25 cellular contexts compared by ENCODE assay signal in the genomic region with DNA sequence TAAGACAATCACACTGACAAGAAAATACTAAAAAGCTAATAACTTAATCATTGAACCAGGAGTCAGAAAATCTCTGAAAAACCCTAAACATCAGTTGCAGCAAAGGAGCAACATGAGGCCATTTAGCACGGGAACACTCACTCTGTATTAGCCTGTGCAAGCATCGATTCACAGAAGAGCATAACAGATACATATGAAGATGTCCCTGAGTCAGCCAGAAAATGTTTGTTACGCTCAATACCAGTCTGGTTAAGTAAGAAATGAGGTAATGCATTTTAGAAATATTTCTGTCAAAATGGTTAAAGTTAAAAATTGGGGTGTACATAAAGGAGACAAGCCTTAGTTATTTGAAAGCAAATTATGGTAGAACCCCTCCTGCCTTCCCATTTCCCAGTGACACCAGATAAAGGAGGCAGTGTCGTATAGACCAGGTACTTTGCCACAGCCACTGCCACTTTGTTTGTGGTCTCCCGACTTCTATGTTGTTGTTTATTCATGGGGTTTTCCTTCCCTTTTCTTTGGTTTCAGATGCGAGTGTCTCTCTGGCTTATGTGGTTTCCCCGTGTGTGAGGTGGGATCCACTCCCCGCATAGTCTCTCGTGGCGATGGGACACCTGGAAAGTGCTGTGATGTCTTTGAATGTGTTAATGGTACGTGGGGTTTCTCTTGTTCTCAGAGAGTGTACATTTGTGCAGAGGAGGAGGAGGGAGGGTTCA.
A peak's percentile ranks its signal among the peaks of the same experiment; 100 is the strongest.
DNase-seq lines count a peak whose midpoint lies in the region; ATAC-seq and TF ChIP-seq lines count a peak whose summit lies in the region.
"Had no signal": no experiment of that assay in that cellular context is flagged by ENCODE, and none has a peak within 500 bp of the region (broad histone marks: within the 10 kb centered on the region; RNA-seq: fewer than 3 reads in every experiment).

No MANE protein-coding gene starts in this region.

- peaks cover 2% of the 10 kb centered on the region; the same call in 1 of the 2 replicates for H3K36me3 ChIP-seq in Caco-2 (ENCODE audit: control insufficient read depth, insufficient read depth, low read length)
- H3K36me3 ChIP-seq in osteoblast (ENCODE audit: insufficient read depth, low read length) = peaks cover 91% of the 10 kb centered on the region
- H3K36me3 ChIP-seq: uterus had no signal

- H3K9me3 Mint-ChIP-seq in Caco-2 (ENCODE audit: unreplicated experiment) (no peaks in the 10 kb centered on the region), mesothelial cell of epicardium (no peaks in the 10 kb centered on the region)
- H3K9me3 Mint-ChIP-seq: activated T-helper 2 cell treated with anti-CD3 and anti-CD28 coated beads, Interferon-gamma antibody, Interleukin-2, Interleukin-4, amounts not matched to agents 10 μg/mL and 5 μg/mL and 100 μg/mL, durations not matched to agents 14 hours and 24 hours and 36 hours; brain; naive thymus-derived CD8-positive, alpha-beta T cell had no signal

- DNase-seq in Caco-2 = no peak
- DNase-seq in choroid plexus epithelial cell (ENCODE audit: low read depth) = peak; percentile 68
- DNase-seq in osteoblast (ENCODE audit: insufficient read length, low spot score, missing footprints) = no peak
- DNase-seq in right cardiac atrium = no peak
- no peak for DNase-seq in NCI-H146 (lab: John Stamatoyannopoulos, UW)
- DNase-seq in mesothelial cell of epicardium (ENCODE audit: low spot score in 2 of 2, unreplicated experiment in 2 of 2) = no peak
- DNase-seq in NCI-H1930 (lab: John Stamatoyannopoulos, UW) = no peak
- DNase-seq: activated CD4-positive, alpha-beta T cell treated with anti-CD3 and anti-CD28 coated beads, Interleukin-2, amount 50 U/mL, for 1 hour; activated CD8-positive, alpha-beta memory T cell treated with anti-CD3 and anti-CD28 coated beads, Interleukin-2, amount 50 U/mL, for 48 hours; cortex of kidney; heart left ventricle; left colon; naive thymus-derived CD8-positive, alpha-beta T cell; NCI-H1105 treated with DMSO at 0.1 percent for 48 hours; NCI-H2107; NCI-H510A treated with DMSO at 0.1 percent for 48 hours; T-helper 2 cell; uterus had no signal

- no peaks in the 10 kb centered on the region for H4K20me1 ChIP-seq in osteoblast (ENCODE audit: insufficient read depth, low read length)

- POLR2A ChIA-PET in Caco-2 (lab: Charles Lee) = no interaction called here

- no TSS peak for BruUV-seq in Caco-2 (replicated peaks; lab: Mats Ljungman, UMichigan)

- no peak overlapping the region for H3K4me2 ChIP-seq in osteoblast (ENCODE audit: insufficient read depth, low read length)

- H3K4me3 ChIP-seq in Caco-2 (ENCODE audit: low read depth, low read length) (no peak overlapping the region), choroid plexus epithelial cell (ENCODE audit: low read depth, low read length) (no peak overlapping the region), osteoblast (ENCODE audit: insufficient read depth, low read length) (no peak overlapping the region), right cardiac atrium (ENCODE audit: low read length) (no peak overlapping the region)
- H3K4me3 ChIP-seq: heart left ventricle, SK-N-MC, uterus had no signal

- CTCF ChIA-PET in Caco-2 (lab: Charles Lee) = no interaction called here

- H3K9me3 ChIP-seq in Caco-2 (no peaks in the 10 kb centered on the region), osteoblast (ENCODE audit: low read depth, low read length) (no peaks in the 10 kb centered on the region), right cardiac atrium (ENCODE audit: control insufficient read depth, low read length) (no peaks in the 10 kb centered on the region)
- H3K9me3 ChIP-seq: heart left ventricle, uterus had no signal

- H3K4me3 Mint-ChIP-seq in Caco-2 (ENCODE audit: unreplicated experiment) = no peak overlapping the region
- H3K4me3 Mint-ChIP-seq in mesothelial cell of epicardium = no peak overlapping the region
- H3K4me3 Mint-ChIP-seq: activated naive CD8-positive, alpha-beta T cell; brain; naive thymus-derived CD8-positive, alpha-beta T cell had no signal

- H3K4me1 ChIP-seq in Caco-2 (peaks cover 34% of the 10 kb centered on the region), osteoblast (ENCODE audit: insufficient read depth, low read length) (peaks cover 72% of the 10 kb centered on the region), right cardiac atrium (ENCODE audit: control insufficient read depth, insufficient read depth, low read length) (peaks cover 6% of the 10 kb centered on the region)
- H3K4me1 ChIP-seq: parathyroid adenoma had no signal

- ATAC-seq in HG03432 (IDR thresholded peaks at IDR 0.05; ENCODE audit: unreplicated experiment) (peak; percentile 40), right cardiac atrium (no peak)
- ATAC-seq: heart left ventricle; left colon; naive thymus-derived CD8-positive, alpha-beta T cell; sciatic nerve had no signal

- H3K27ac ChIP-seq in osteoblast (ENCODE audit: low read depth, low read length) (peak overlapping the region; percentile 90), right cardiac atrium (ENCODE audit: low read length) (no peak overlapping the region)
- H3K27ac ChIP-seq: heart left ventricle, parathyroid adenoma, SK-N-MC, uterus had no signal

- peaks cover 71% of the 10 kb centered on the region for H3K79me2 ChIP-seq in osteoblast (ENCODE audit: insufficient read depth, low read length)
- H3K79me2 ChIP-seq: parathyroid adenoma had no signal

- no peak overlapping the region for H2AFZ ChIP-seq in osteoblast (ENCODE audit: low read length)
- H2AFZ ChIP-seq: parathyroid adenoma had no signal

- H3K27me3 Mint-ChIP-seq in Caco-2 (ENCODE audit: insufficient read depth, unreplicated experiment) (no peaks in the 10 kb centered on the region), mesothelial cell of epicardium (ENCODE audit: low read depth) (no peaks in the 10 kb centered on the region)
- H3K27me3 Mint-ChIP-seq: activated naive CD8-positive, alpha-beta T cell; brain had no signal

- H3K4me1 Mint-ChIP-seq in Caco-2 (ENCODE audit: low read depth, unreplicated experiment) (peaks cover 20% of the 10 kb centered on the region), mesothelial cell of epicardium (peaks cover 11% of the 10 kb centered on the region)

- H3K36me3 Mint-ChIP-seq in Caco-2 (ENCODE audit: insufficient read depth, unreplicated experiment) = peaks cover 36% of the 10 kb centered on the region
- peaks cover 12% of the 10 kb centered on the region for H3K36me3 Mint-ChIP-seq in mesothelial cell of epicardium
- H3K36me3 Mint-ChIP-seq: naive thymus-derived CD8-positive, alpha-beta T cell had no signal

- WGBS in right cardiac atrium = 88% methylated on average over 11 of the region's 11 CpGs

- intact Hi-C loops in Caco-2 (cut with micrococcal nuclease; ENCODE audit: unreplicated experiment) = loop anchor here (5.0 kb wide), 1 partner anchor 208 kb away; no protein-coding TSS in a partner anchor
- intact Hi-C loops in right cardiac atrium (cut with DNase I) = loop anchor here in 2 of 4 donors (5.0 to 10.0 kb wide), 2 partner anchors 47 to 49 kb away; no protein-coding TSS in a partner anchor

- TF ChIP-seq CTCF in Caco-2 (IDR thresholded peaks at IDR 0.05; ENCODE audit: insufficient read depth in 1 of 2, low read depth in 1 of 2, low read length in 1 of 2, severe bottlenecking in 1 of 2, unreplicated experiment in 1 of 2) (no peak), choroid plexus epithelial cell (conservative IDR thresholded peaks at IDR 0.05; ENCODE audit: low read depth, low read length) (no peak), osteoblast (IDR thresholded peaks at IDR 0.05; ENCODE audit: extremely low read depth, low read depth, low read length) (no peak), mesothelial cell of epicardium (IDR thresholded peaks at IDR 0.05; ENCODE audit: unreplicated experiment) (no peak)

- peak overlapping the region; percentile 13 for H3K27ac Mint-ChIP-seq in Caco-2 (ENCODE audit: unreplicated experiment)
- no peak overlapping the region for H3K27ac Mint-ChIP-seq in mesothelial cell of epicardium
- H3K27ac Mint-ChIP-seq: activated naive CD8-positive, alpha-beta T cell; activated T-helper 2 cell treated with anti-CD3 and anti-CD28 coated beads, Interferon-gamma antibody, Interleukin-2, Interleukin-4, amounts not matched to agents 10 μg/mL and 5 μg/mL and 100 μg/mL, durations not matched to agents 14 hours and 24 hours and 36 hours; brain had no signal

- no peaks in the 10 kb centered on the region for H3K27me3 ChIP-seq in Caco-2 (replicated peaks; ENCODE audit: control insufficient read depth, insufficient read depth, low read length)
- H3K27me3 ChIP-seq in osteoblast (ENCODE audit: insufficient read depth, low read length) = no peaks in the 10 kb centered on the region
- H3K27me3 ChIP-seq in right cardiac atrium (ENCODE audit: control insufficient read depth, insufficient read depth) = no peaks in the 10 kb centered on the region
- H3K27me3 ChIP-seq: heart left ventricle, uterus had no signal
